In genomic region chr3:9361691-9362388, GRCh38 we compare ENCODE assay signal across 10 cellular contexts. TPM values are rescaled to one million over a fixed set of nuclear protein-coding genes. Genes with fewer than 3 reads are reported as not detected.
A peak's percentile ranks its signal among the peaks of the same experiment; 100 is the strongest.
DNase-seq lines count a peak whose midpoint lies in the region; ATAC-seq and TF ChIP-seq lines count a peak whose summit lies in the region.
"Had no signal": no experiment of that assay in that cellular context is flagged by ENCODE, and none has a peak within 500 bp of the region (broad histone marks: within the 10 kb centered on the region; RNA-seq: fewer than 3 reads in every experiment).

No MANE protein-coding gene starts in this region.

- TF ChIP-seq CTCF in colonic mucosa (IDR thresholded peaks at IDR 0.05): no peak
- no peak for TF ChIP-seq CTCF in neural cell (IDR thresholded peaks at IDR 0.05; ENCODE audit: poor library complexity, severe bottlenecking)

- H2AFZ ChIP-seq in Karpas-422 (ENCODE audit: low read length) (no peak overlapping the region), neural cell (ENCODE audit: low read depth, low read length) (no peak overlapping the region)

- POLR2A ChIA-PET in CD8-positive, alpha-beta memory T cell (lab: Charles Lee): interaction anchor here (1.1 to 4.0 kb wide), 4 partner anchors 32 to 431 kb away, joined by 3 to 81 read pairs (median 8); partner anchors contain the start of genes ARPC4, MTMR14 and SETD5

- peak overlapping the region; percentile 26 to 63 (median 39) for H3K4me3 Mint-ChIP-seq in CD8-positive, alpha-beta memory T cell

- peaks cover 16 to 39% (median 19%) of the 10 kb centered on the region in 3 donors for H3K4me1 Mint-ChIP-seq in CD8-positive, alpha-beta memory T cell

- no peaks in the 10 kb centered on the region for H3F3A ChIP-seq in neural cell (ENCODE audit: insufficient read depth, low read length, poor library complexity, severe bottlenecking)

- intact Hi-C loops in colonic mucosa (cut with DNase I) (no loop called here), left colon (cut with DNase I, micrococcal nuclease) (loop anchor here in 1 of 2 donors (5.0 kb wide), 1 partner anchor 60 kb away; no protein-coding TSS in a partner anchor)

- TF ChIP-seq EP300 in neural cell (conservative IDR thresholded peaks at IDR 0.05; ENCODE audit: poor library complexity, severe bottlenecking): no peak

- no peak overlapping the region for H3K4me3 ChIP-seq in CD8-positive, alpha-beta memory T cell (ENCODE audit: low read length)
- H3K4me3 ChIP-seq in Karpas-422 (ENCODE audit: low read length) (peak overlapping the region; percentile 97), colonic mucosa (peak overlapping the region; percentile 68), neural cell (ENCODE audit: low read length) (peak overlapping the region; percentile 69)

- CTCF ChIA-PET in CD8-positive, alpha-beta memory T cell (lab: Charles Lee): interaction anchor here (1.2 to 3.7 kb wide), 5 partner anchors 8 to 370 kb away, joined by 3 to 38 read pairs (median 3); partner anchors contain the start of genes BRPF1 and SETD5

- peaks cover 39% of the 10 kb centered on the region for H3K79me2 ChIP-seq in Karpas-422 (ENCODE audit: low read length)
- peaks cover 7% of the 10 kb centered on the region for H3K79me2 ChIP-seq in neural cell (replicated peaks; ENCODE audit: insufficient read depth, low read length)

- peaks cover 21% of the 10 kb centered on the region for H3K4me1 ChIP-seq in CD8-positive, alpha-beta memory T cell (ENCODE audit: insufficient read depth, low read length)
- H3K4me1 ChIP-seq in Karpas-422 (ENCODE audit: low read length) (peaks cover 22% of the 10 kb centered on the region), colonic mucosa (peaks cover 9% of the 10 kb centered on the region)

- no peaks in the 10 kb centered on the region for H3K9me3 ChIP-seq in CD8-positive, alpha-beta memory T cell (ENCODE audit: low read length)
- H3K9me3 ChIP-seq in Karpas-422 (ENCODE audit: low read length): no peaks in the 10 kb centered on the region
- no peaks in the 10 kb centered on the region for H3K9me3 ChIP-seq in colonic mucosa
- H3K9me3 ChIP-seq in neural cell (ENCODE audit: low read length): no peaks in the 10 kb centered on the region

- H3K27me3 ChIP-seq in CD8-positive, alpha-beta memory T cell (ENCODE audit: insufficient read depth, low read length, poor library complexity, severe bottlenecking): no peaks in the 10 kb centered on the region
- no peaks in the 10 kb centered on the region for H3K27me3 ChIP-seq in Karpas-422 (ENCODE audit: low read length)
- no peaks in the 10 kb centered on the region for H3K27me3 ChIP-seq in colonic mucosa
- no peaks in the 10 kb centered on the region for H3K27me3 ChIP-seq in neural cell (ENCODE audit: insufficient read depth, low read depth, low read length)

- ATAC-seq in GM18520 (IDR thresholded peaks at IDR 0.05; ENCODE audit: unreplicated experiment): no peak
- no peak for ATAC-seq in left colon

- H3K27ac ChIP-seq in CD8-positive, alpha-beta memory T cell (ENCODE audit: low read depth, low read length): peak overlapping the region; percentile 99
- H3K27ac ChIP-seq in Karpas-422 (ENCODE audit: low read length) (no peak overlapping the region), colonic mucosa (no peak overlapping the region), neural cell (ENCODE audit: low read length) (no peak overlapping the region)

- no peaks in the 10 kb centered on the region for H3K27me3 Mint-ChIP-seq in CD8-positive, alpha-beta memory T cell

- H4K20me1 ChIP-seq in Karpas-422 (ENCODE audit: insufficient read depth, low read depth, low read length) (no peaks in the 10 kb centered on the region), neural cell (ENCODE audit: insufficient read depth) (no peaks in the 10 kb centered on the region)

- no peak for DNase-seq in CD8-positive, alpha-beta memory T cell
- DNase-seq in Karpas-422 (no peak), colonic mucosa (no peak), islet precursor cell (no peak), HPDE6-E6E7 (ENCODE audit: extremely low spot score) (no peak), left colon (no peak)
- DNase-seq: activated CD4-positive, alpha-beta T cell treated with anti-CD3 and anti-CD28 coated beads for 1 hour; NCI-H146 had no signal

- H3K4me2 ChIP-seq in Karpas-422 (ENCODE audit: low read depth, low read length, poor library complexity, severe bottlenecking) (peak overlapping the region; percentile 76), neural cell (ENCODE audit: low read length) (peak overlapping the region; percentile 83)

- no peak for TF ChIP-seq RAD21 in neural cell (conservative IDR thresholded peaks at IDR 0.05)

- H3K36me3 ChIP-seq in CD8-positive, alpha-beta memory T cell (ENCODE audit: insufficient read depth, low read length): peaks cover 16% of the 10 kb centered on the region
- H3K36me3 ChIP-seq in Karpas-422 (ENCODE audit: insufficient read depth, low read length) (peaks cover 10% of the 10 kb centered on the region; the same call in 1 of the 2 replicates), colonic mucosa (peaks cover under 1% of the 10 kb centered on the region), neural cell (ENCODE audit: insufficient read depth, low read length) (no peaks in the 10 kb centered on the region)

- no peaks in the 10 kb centered on the region for H3K9me2 ChIP-seq in Karpas-422 (replicated peaks; ENCODE audit: insufficient read depth, low read length)
- no peaks in the 10 kb centered on the region for H3K9me2 ChIP-seq in neural cell (ENCODE audit: insufficient read depth, low read length)

- peak overlapping the region in 2 of 8 donors; percentile 24 to 29 for H3K27ac Mint-ChIP-seq in CD8-positive, alpha-beta memory T cell

- peaks cover 0 to 27% (median 3%) of the 10 kb centered on the region in 3 donors for H3K36me3 Mint-ChIP-seq in CD8-positive, alpha-beta memory T cell

- H3K9ac ChIP-seq in Karpas-422 (ENCODE audit: low read length): peak overlapping the region; percentile 93
- H3K9ac ChIP-seq in colonic mucosa (ENCODE audit: low read depth in 2 of 2, low read length in 2 of 2): no peak overlapping the region
- H3K9ac ChIP-seq in neural cell (ENCODE audit: low read length): no peak overlapping the region

- no peaks in the 10 kb centered on the region for H3K9me3 Mint-ChIP-seq in CD8-positive, alpha-beta memory T cell

TF ChIP-seq in neural cell, 6 proteins besides CTCF, POLR2A, EP300 and RAD21:
- no peak for TF ChIP-seq POLR2AphosphoS5 (IDR thresholded peaks at IDR 0.05)
- TF ChIP-seq TAF1 (IDR thresholded peaks at IDR 0.05; ENCODE audit: low read depth): no peak
- TF ChIP-seq EZH2 (IDR thresholded peaks at IDR 0.05; ENCODE audit: borderline replicate concordance, insufficient read depth, low read length, poor library complexity, severe bottlenecking): no peak
- no peak for TF ChIP-seq MXI1 (conservative IDR thresholded peaks at IDR 0.05; ENCODE audit: poor library complexity, severe bottlenecking)
- no peak for TF ChIP-seq REST (IDR thresholded peaks at IDR 0.05; ENCODE audit: borderline replicate concordance)
- no peak for TF ChIP-seq SMC3 (conservative IDR thresholded peaks at IDR 0.05; ENCODE audit: poor library complexity)
TF ChIP-seq in neural cell: peak in this region for 0.

RNA-seq across cellular contexts. Expression of gene THUMPD3, which starts 1.0 kb away (rescaled TPM):
- 10 to 100 TPM; 58.4 to 58.5 TPM for total RNA-seq in CD8-positive, alpha-beta memory T cell
- 19.5 TPM for polyA plus RNA-seq in CD8-positive, alpha-beta memory T cell
- total RNA-seq in Karpas-422 (2014; rRNA removed; shearing (Covaris generic); ENCODE audit: low replicate concordance): 28.2 and 50.4 TPM in 2 replicates
- total RNA-seq in colonic mucosa: 10 to 100 TPM; 40.1 to 46.0 TPM
- 32.6 and 35.0 TPM in 2 replicates for polyA plus RNA-seq in neural cell
- polyA minus RNA-seq in neural cell: 56.0 and 65.2 TPM in 2 replicates
- total RNA-seq in left colon: 10 to 100 TPM; 28.6 to 47.2 TPM

RNA-seq across cellular contexts. Expression of gene SETD5, which starts 35.6 kb away (rescaled TPM):
- total RNA-seq in CD8-positive, alpha-beta memory T cell: 10 to 100 TPM; 89.8 to 97.2 TPM
- 40.0 TPM for polyA plus RNA-seq in CD8-positive, alpha-beta memory T cell
- 72.4 and 111 TPM in 2 replicates for total RNA-seq in Karpas-422 (2014; rRNA removed; shearing (Covaris generic); ENCODE audit: low replicate concordance)
- total RNA-seq in colonic mucosa: 10 to 100 TPM; 89.1 to 91.3 TPM
- polyA plus RNA-seq in neural cell: 33.6 and 38.0 TPM in 2 replicates
- polyA minus RNA-seq in neural cell: 69.1 and 122 TPM in 2 replicates
- total RNA-seq in left colon: 100 to 1,000 TPM in 1 of 2 donors, 10 to 100 TPM in 1; 78.6 to 102 TPM
